In genomic region chrX:111095974-111096870, GRCh38 we compare ENCODE assay signal across 8 cellular contexts. TPM values are rescaled to one million over a fixed set of nuclear protein-coding genes. Genes with fewer than 3 reads are reported as not detected.
DNase-seq lines count a peak whose midpoint lies in the region; ATAC-seq, FAIRE-seq and TF ChIP-seq lines count a peak whose summit lies in the region.

Gene PAK3 (plus strand): TSS chrX:111096191. CDS start chrX:111123104, 26,913 bp downstream.

- H3K4me2 ChIP-seq in A549, result peak within 1 kb of the TSS; percentile 82

- H3K36me3 ChIP-seq in mucosa of rectum (ENCODE audit: control insufficient read depth in 2 of 2, insufficient read depth in 2 of 2, low read length in 2 of 2) (no peaks in the 10 kb centered on the region), tibial nerve (no peaks in the 10 kb centered on the region)

- 1% methylated on average over 13 of the region's 51 CpGs for WGBS in A549 (ENCODE audit: missing lambda C conversion rate)
- 3 to 27% methylated on average over 9 to 48 of the region's 51 CpGs for WGBS in tibial nerve, 2 donors

- TF ChIP-seq CTCF in A549 (IDR thresholded peaks at IDR 0.05) (no peak), epithelial cell of esophagus (IDR thresholded peaks at IDR 0.05; ENCODE audit: insufficient read depth, low read depth, low read length, missing control alignments) (no peak), tibial nerve (IDR thresholded peaks at IDR 0.05) (no peak)

- peaks cover 9% of the 10 kb centered on the region for H3K27me3 Mint-ChIP-seq in activated CD4-positive, alpha-beta T cell treated with anti-CD3 and anti-CD28 coated beads, Interleukin-2, amount 10 ng/mL, durations not matched to agents 7 days and 5 days

- H3K9me3 Mint-ChIP-seq in activated CD4-positive, alpha-beta T cell treated with anti-CD3 and anti-CD28 coated beads, Interleukin-2, amount 10 ng/mL, durations not matched to agents 7 days and 5 days, result no peaks in the 10 kb centered on the region

- H3K27me3 ChIP-seq in mucosa of rectum (ENCODE audit: control insufficient read depth in 2 of 2, insufficient read depth in 2 of 2, low read length in 2 of 2), result peaks cover 11% of the 10 kb centered on the region in 2 donors
- H3K27me3 ChIP-seq in tibial nerve, result peaks cover 0 to 89% of the 10 kb centered on the region in 2 donors

- no peaks in the 10 kb centered on the region for H3K9me3 ChIP-seq in A549
- H3K9me3 ChIP-seq in mucosa of rectum (ENCODE audit: control insufficient read depth in 2 of 2, low read length in 2 of 2), result no peaks in the 10 kb centered on the region
- H3K9me3 ChIP-seq in tibial nerve, result no peaks in the 10 kb centered on the region

- CTCF ChIA-PET in A549 (lab: Yijun Ruan, JAX), result interaction anchor here (0.6 to 3.1 kb wide), 6 partner anchors 8 to 671 kb away, joined by 3 to 22 read pairs (median 6); no protein-coding TSS in a partner anchor
- CTCF ChIA-PET in activated CD4-positive, alpha-beta T cell treated with anti-CD3 and anti-CD28 coated beads, Interleukin-2, amount 10 ng/mL, durations not matched to agents 7 days and 5 days (lab: Charles Lee), result interaction anchor here (1.4 kb wide), 1 partner anchor 148 kb away, joined by 4 read pairs; no protein-coding TSS in a partner anchor

- TF ChIP-seq POLR2A in A549 (IDR thresholded peaks at IDR 0.05; ENCODE audit: low read length), result no peak
- TF ChIP-seq POLR2A in tibial nerve (IDR thresholded peaks at IDR 0.05), result peak in 1 of 2 donors; percentile 27
- TF ChIP-seq POLR2A in erythroblast (IDR thresholded peaks at IDR 0.05; ENCODE audit: low read length), result no peak

- no peak within 1 kb of the TSS for H3K27ac Mint-ChIP-seq in activated CD4-positive, alpha-beta T cell treated with anti-CD3 and anti-CD28 coated beads, Interleukin-2, amount 10 ng/mL, durations not matched to agents 7 days and 5 days

- H3K36me3 Mint-ChIP-seq in activated CD4-positive, alpha-beta T cell treated with anti-CD3 and anti-CD28 coated beads, Interleukin-2, amount 10 ng/mL, durations not matched to agents 7 days and 5 days (ENCODE audit: low read depth), result no peaks in the 10 kb centered on the region

- DNase-seq in A549 (ENCODE audit: low read depth in 1 of 2, low spot score in 1 of 2) (peak in 1 of 2 experiments; percentile 19), NCI-H1417 treated with DMSO at 0.1 percent for 48 hours (lab: John Stamatoyannopoulos, UW) (peak; percentile 13), epithelial cell of esophagus (ENCODE audit: low read depth) (peak; percentile 58), tibial nerve (ENCODE audit: low spot score in 2 of 2) (peak in 1 of 2 donors; percentile 25), erythroblast (lab: John Stamatoyannopoulos, UW) (no peak)
- DNase-seq in activated CD4-positive, alpha-beta T cell treated with anti-CD3 and anti-CD28 coated beads, Interleukin-2, amount 10 ng/mL, durations not matched to agents 7 days and 5 days, result peak; percentile 12

- POLR2A ChIA-PET in A549 (lab: Yijun Ruan, JAX), result no interaction called here
- POLR2A ChIA-PET in activated CD4-positive, alpha-beta T cell treated with anti-CD3 and anti-CD28 coated beads, Interleukin-2, amount 10 ng/mL, durations not matched to agents 7 days and 5 days (lab: Charles Lee), result no interaction called here

- H3K4me1 ChIP-seq in A549 (no peaks in the 10 kb centered on the region), mucosa of rectum (ENCODE audit: control insufficient read depth in 2 of 2, insufficient read depth in 2 of 2, low read length in 2 of 2) (no peaks in the 10 kb centered on the region), tibial nerve (peaks cover 0 to 5% (median 0%) of the 10 kb centered on the region in 4 donors)

- TF ChIP-seq EP300 in A549 (IDR thresholded peaks at IDR 0.05) (no peak), tibial nerve (IDR thresholded peaks at IDR 0.05) (peak in 1 of 2 donors; percentile 30)

- H3K4me3 Mint-ChIP-seq in activated CD4-positive, alpha-beta T cell treated with anti-CD3 and anti-CD28 coated beads, Interleukin-2, amount 10 ng/mL, durations not matched to agents 7 days and 5 days, result peak within 1 kb of the TSS; percentile 72

- ATAC-seq in A549, result peak; percentile 66 to 76
- ATAC-seq in GM19035 (IDR thresholded peaks at IDR 0.05; ENCODE audit: unreplicated experiment), result peak; percentile 80

- H3K27ac ChIP-seq in A549 (peak within 1 kb of the TSS in 1 of 2 experiments; percentile 56; a peak in 2 of 6 replicates), mucosa of rectum (ENCODE audit: low read depth in 2 of 2, low read length in 2 of 2) (no peak within 1 kb of the TSS), tibial nerve (peak within 1 kb of the TSS; percentile 40 to 84 (median 56))

- H3K4me3 ChIP-seq in A549, result peak within 1 kb of the TSS; percentile 50
- H3K4me3 ChIP-seq in epithelial cell of esophagus (ENCODE audit: low read length), result peak within 1 kb of the TSS; percentile 31
- H3K4me3 ChIP-seq in mucosa of rectum (ENCODE audit: low read length in 2 of 2), result peak within 1 kb of the TSS; percentile 30 to 69
- H3K4me3 ChIP-seq in tibial nerve, result peak within 1 kb of the TSS; percentile 23 to 59 (median 38)

- FAIRE-seq in A549 (lab: Jason Lieb, UNC), result no peak

- no peak within 1 kb of the TSS for H3K9ac ChIP-seq in mucosa of rectum (ENCODE audit: low read depth in 1 of 2, low read length in 2 of 2)

- peaks cover 17% of the 10 kb centered on the region for H3K4me1 Mint-ChIP-seq in activated CD4-positive, alpha-beta T cell treated with anti-CD3 and anti-CD28 coated beads, Interleukin-2, amount 10 ng/mL, durations not matched to agents 7 days and 5 days

- no peak for TF ChIP-seq RAD21 in A549 (conservative IDR thresholded peaks at IDR 0.05 in 1 of 2, IDR thresholded peaks at IDR 0.05 in 1 of 2)

TF ChIP-seq in A549, 52 proteins besides CTCF, POLR2A, EP300 and RAD21:
- no peak for TF ChIP-seq RNF2 (IDR thresholded peaks at IDR 0.05; ENCODE audit: borderline replicate concordance, low read depth)
- no peak for TF ChIP-seq RCOR1 (IDR thresholded peaks at IDR 0.05; ENCODE audit: low read depth, low read length)
- no peak for TF ChIP-seq ESRRA (IDR thresholded peaks at IDR 0.05; ENCODE audit: borderline replicate concordance, low read length)
- no peak for TF ChIP-seq ZC3H11A (IDR thresholded peaks at IDR 0.05)
- no peak for TF ChIP-seq HOXB5 (CRISPR knock-in tag; IDR thresholded peaks at IDR 0.05)
- TF ChIP-seq SMC3 (IDR thresholded peaks at IDR 0.05), result no peak
- TF ChIP-seq MAX (IDR thresholded peaks at IDR 0.05), result no peak
- TF ChIP-seq POLR2AphosphoS2 (conservative IDR thresholded peaks at IDR 0.05; ENCODE audit: low read length), result no peak
- no peak for TF ChIP-seq HOXB13 (CRISPR knock-in tag; IDR thresholded peaks at IDR 0.05; ENCODE audit: low read depth)

RNA-seq across cellular contexts. Expression of gene PAK3, which starts in this region (rescaled TPM):
- polyA plus RNA-seq in A549 (2011; rRNA removed) (0.12 and 0.17 TPM in 2 replicates), A549 (2017; fragmentation: RNase III; extraction: RNeasy Plus Mini Kit Qiagen cat#74134 plus additional on column Dnase treatment) (0.03 to 0.15 TPM (median 0.06 TPM) in 3 replicates)
- 0.03 and 0.05 TPM in 2 replicates for polyA plus RNA-seq in A549 (2012; cell fraction: cytosol; rRNA removed)
- 0.04 TPM in 1 of 2 replicates, not detected in the other for polyA plus RNA-seq in A549 (2012; cell fraction: nucleus; rRNA removed)
- 0.17 and 0.19 TPM in 2 replicates for polyA minus RNA-seq in A549 (2011; rRNA and poly(A)+ RNA removed)
- total RNA-seq in activated CD4-positive, alpha-beta T cell treated with anti-CD3 and anti-CD28 coated beads, Interleukin-2, amount 10 ng/mL, durations not matched to agents 7 days and 5 days, result under 1 TPM in 1 of 2 experiments, not detected in 1; 0.17 TPM
- 10 to 100 TPM; 24.9 to 43.0 (median 27.7) TPM for total RNA-seq in tibial nerve

Comparison
In these comparisons a context has a peak if more than half of its experiments do, and no peak if none do; other contexts are left out.
1. RNA of gene PAK3 (total RNA-seq): 24.9 to 43.0 TPM in tibial nerve; 0.17 TPM in activated CD4-positive, alpha-beta T cell treated with anti-CD3 and anti-CD28 coated beads, Interleukin-2, amount 10 ng/mL, durations not matched to agents 7 days and 5 days; every median in the first group is over 10 times any median in the second.
2. Peak in ATAC-seq, H3K4me3 ChIP-seq and H3K4me2 ChIP-seq in A549; RNA of the gene not detected or under 1 TPM.
3. Peak in DNase-seq in activated CD4-positive, alpha-beta T cell treated with anti-CD3 and anti-CD28 coated beads, Interleukin-2, amount 10 ng/mL, durations not matched to agents 7 days and 5 days; RNA of the gene not detected or under 1 TPM.
4. DNase-seq: peak in NCI-H1417 treated with DMSO at 0.1 percent for 48 hours (single experiment) and epithelial cell of esophagus (single experiment); none in erythroblast (0 of 2).
5. H3K27ac ChIP-seq: peak in tibial nerve (4 of 4); none in mucosa of rectum (0 of 2).
6. Peak in every context shown above with its lines, with median percentiles within 50 percentile points of each other: H3K4me3 ChIP-seq.